Comparison of ENCODE assay signal across 13 cellular contexts in genomic region chr15:42553549-42553948, GRCh38.
"Had no signal": no experiment of that assay in that cellular context is flagged by ENCODE, and none has a peak within 500 bp of the region (broad histone marks: within the 10 kb centered on the region; RNA-seq: fewer than 3 reads in every experiment).

No MANE protein-coding gene starts in this region.

- DNase-seq: activated CD4-positive, alpha-beta memory T cell treated with anti-CD3 and anti-CD28 coated beads for 36 hours; activated CD4-positive, alpha-beta T cell treated with anti-CD3 and anti-CD28 coated beads for 36 hours; activated CD8-positive, alpha-beta memory T cell treated with anti-CD3 and anti-CD28 coated beads, Interleukin-2, amount 50 U/mL, for 4 hours; activated T-cell treated with anti-CD3 and anti-CD28 coated beads, Interleukin-2, amount 50 U/mL, for 4 hours; aorta; midbrain; psoas muscle; right cardiac atrium; stimulated activated naive CD8-positive, alpha-beta T cell treated with anti-CD3 and anti-CD28 coated beads, Interleukin-15, Interleukin-2, amounts not matched to agents 100 U/mL and 50 U/mL, for 24 hours; substantia nigra; tibial artery had no signal

- H3K4me3 ChIP-seq: coronary artery, lung, psoas muscle, tibial artery had no signal

- H3K27ac ChIP-seq: coronary artery, psoas muscle, tibial artery had no signal

- ATAC-seq: activated CD4-positive, alpha-beta T cell treated with anti-CD3 and anti-CD28 coated beads for 36 hours; activated T-cell treated with anti-CD3 and anti-CD28 coated beads, Interleukin-2, amount 50 U/mL, for 4 hours; psoas muscle; right cardiac atrium; stimulated activated naive CD8-positive, alpha-beta T cell treated with anti-CD3 and anti-CD28 coated beads, Interleukin-15, Interleukin-2, amounts not matched to agents 100 U/mL and 50 U/mL, for 24 hours had no signal

- H3K9me3 ChIP-seq: psoas muscle, tibial artery had no signal

- H3K27me3 ChIP-seq: tibial artery had no signal
